In the genomic region with DNA sequence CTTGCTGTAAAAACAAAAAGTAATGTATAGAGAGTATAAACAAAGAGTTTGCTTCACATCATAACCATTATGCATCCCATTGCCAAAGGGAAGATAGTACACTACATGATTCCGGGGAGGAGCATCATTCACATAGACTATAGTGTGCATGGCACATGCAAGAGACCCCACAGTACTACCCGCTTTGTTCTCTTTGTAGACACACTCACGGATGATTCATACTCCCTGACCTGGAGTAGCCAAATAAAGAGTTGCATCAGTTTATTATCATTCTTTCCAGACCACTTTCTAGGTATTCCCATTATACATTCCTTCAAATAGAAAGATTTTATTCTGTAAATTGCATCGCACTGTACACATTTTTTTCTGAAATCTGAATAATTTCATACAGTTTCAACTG, we compare ENCODE assay signal across 29 cellular contexts.
"Had no signal": no experiment of that assay in that cellular context is flagged by ENCODE, and none has a peak within 500 bp of the region (broad histone marks: within the 10 kb centered on the region; RNA-seq: fewer than 3 reads in every experiment).

No MANE protein-coding gene starts in this region.

- H3K9me3 ChIP-seq: ascending aorta had no signal

- H3K27ac ChIP-seq: ascending aorta, WERI-Rb-1 had no signal

- H3K4me3 ChIP-seq: ascending aorta had no signal

- H3K4me1 ChIP-seq: ascending aorta had no signal

- ATAC-seq: activated CD4-positive, alpha-beta T cell treated with anti-CD3 and anti-CD28 coated beads for 36 hours; activated CD4-positive, CD25-positive, alpha-beta regulatory T cell treated with anti-CD3 and anti-CD28 coated beads, Interleukin-2, amount 50 U/mL, for 24 hours; activated CD8-positive, alpha-beta memory T cell treated with anti-CD3 and anti-CD28 coated beads, Interleukin-2, amount 10 ng/mL, durations not matched to agents 7 days and 5 days; activated CD8-positive, alpha-beta T cell treated with anti-CD3 and anti-CD28 coated beads, Interleukin-2, amount 10 ng/mL, durations not matched to agents 7 days and 5 days; activated naive CD8-positive, alpha-beta T cell treated with anti-CD3 and anti-CD28 coated beads, Interleukin-2, amount 50 U/mL, for 24 hours; T-cell; T-helper 17 cell; WTC11 had no signal

- DNase-seq: activated CD4-positive, alpha-beta memory T cell treated with anti-CD3 and anti-CD28 coated beads, Interleukin-2, amount 10 ng/mL, durations not matched to agents 7 days and 5 days; activated CD4-positive, alpha-beta T cell treated with anti-CD3 and anti-CD28 coated beads for 1 hour; activated CD4-positive, alpha-beta T cell treated with anti-CD3 and anti-CD28 coated beads for 36 hours; activated CD4-positive, alpha-beta T cell treated with anti-CD3 and anti-CD28 coated beads for 48 hours; activated CD4-positive, alpha-beta T cell treated with anti-CD3 and anti-CD28 coated beads, Interleukin-2, amount 10 ng/mL, durations not matched to agents 7 days and 5 days; activated CD4-positive, alpha-beta T cell treated with anti-CD3 and anti-CD28 coated beads, Interleukin-2, amount 50 U/mL, for 48 hours; activated CD4-positive, CD25-positive, alpha-beta regulatory T cell; activated CD8-positive, alpha-beta memory T cell treated with anti-CD3 and anti-CD28 coated beads for 24 hours; activated CD8-positive, alpha-beta memory T cell treated with anti-CD3 and anti-CD28 coated beads, Interleukin-2, amount 10 ng/mL, durations not matched to agents 7 days and 5 days; activated CD8-positive, alpha-beta memory T cell treated with anti-CD3 and anti-CD28 coated beads, Interleukin-2, amount 50 U/mL, for 48 hours; activated CD8-positive, alpha-beta T cell treated with anti-CD3 and anti-CD28 coated beads, Interleukin-2, amount 10 ng/mL, durations not matched to agents 7 days and 5 days; activated effector memory CD4-positive, alpha-beta T cell treated with Interleukin-2 at 50 U/mL for 16 hours; activated gamma-delta T cell; activated naive CD4-positive, alpha-beta T cell treated with anti-CD3 and anti-CD28 coated beads, Interleukin-2, amount 10 ng/mL, durations not matched to agents 7 days and 5 days; activated naive CD4-positive, alpha-beta T cell treated with Interleukin-2 at 50 U/mL for 16 hours; activated naive CD8-positive, alpha-beta T cell treated with anti-CD3 and anti-CD28 coated beads, Interleukin-2, amount 10 ng/mL, durations not matched to agents 7 days and 5 days; activated naive CD8-positive, alpha-beta T cell treated with anti-CD3 and anti-CD28 coated beads, Interleukin-2, amount 50 U/mL, for 24 hours; activated T-cell treated with anti-CD3 and anti-CD28 coated beads, Interleukin-2, amount 50 U/mL, for 24 hours; activated T-cell treated with anti-CD3 and anti-CD28 coated beads, Interleukin-2, amount 50 U/mL, for 48 hours; amygdala; anterior cingulate cortex; caudate nucleus; T-cell; T-helper 17 cell; T-helper 9 cell; WERI-Rb-1 had no signal

- H3K36me3 ChIP-seq: ascending aorta, WERI-Rb-1 had no signal

- H3K27me3 ChIP-seq: ascending aorta had no signal
